Comparison of ENCODE assay signal across 12 cellular contexts in the genomic region with DNA sequence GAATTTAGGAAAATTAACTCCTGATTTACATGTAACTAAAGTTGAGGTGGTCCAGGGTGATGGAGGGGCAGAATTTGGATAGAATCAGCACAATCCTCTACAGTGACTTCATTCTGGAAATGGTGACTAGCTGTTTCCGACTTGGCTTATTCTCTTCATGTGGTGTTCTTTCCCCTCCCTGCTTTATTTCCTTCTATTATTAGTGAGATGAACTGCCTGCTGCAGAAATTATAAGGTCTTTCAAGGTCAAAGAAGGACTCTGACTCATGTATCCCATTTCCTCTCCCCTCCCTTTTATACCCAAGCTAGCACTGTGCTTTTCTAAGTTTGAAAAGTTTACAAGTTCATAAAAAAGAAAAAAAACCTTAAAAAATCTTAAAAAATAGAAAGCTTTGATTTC. TPM values are rescaled to one million over a fixed set of nuclear protein-coding genes. Genes with fewer than 3 reads are reported as not detected.
DNase-seq lines count a peak whose midpoint lies in the region; ATAC-seq and TF ChIP-seq lines count a peak whose summit lies in the region.
"Had no signal": no experiment of that assay in that cellular context is flagged by ENCODE, and none has a peak within 500 bp of the region (broad histone marks: within the 10 kb centered on the region; RNA-seq: fewer than 3 reads in every experiment).

No MANE protein-coding gene starts in this region.

- H3K9me3 ChIP-seq in BLaER1 treated with 17β-estradiol and CSF1 and Interleukin-3, amounts not matched to agents 10 nM and 100 nM (replicated peaks in 1 of 11), result no peaks in the 10 kb centered on the region
- H3K9me3 ChIP-seq in Peyer's patch, result no peaks in the 10 kb centered on the region
- H3K9me3 ChIP-seq in naive thymus-derived CD4-positive, alpha-beta T cell (ENCODE audit: control insufficient read depth in 2 of 3, low read length in 3 of 3), result no peaks in the 10 kb centered on the region

- peaks cover 0 to 9% (median 3%) of the 10 kb centered on the region in 5 donors for H3K36me3 Mint-ChIP-seq in naive thymus-derived CD4-positive, alpha-beta T cell
- peaks cover 0 to 4% (median 1%) of the 10 kb centered on the region in 3 donors for H3K36me3 Mint-ChIP-seq in naive thymus-derived CD8-positive, alpha-beta T cell

- peak; percentile 88 for DNase-seq in fibroblast of pulmonary artery (ENCODE audit: low read depth)
- no peak for DNase-seq in Peyer's patch
- no peak for DNase-seq in naive thymus-derived CD4-positive, alpha-beta T cell
- no peak for DNase-seq in naive thymus-derived CD8-positive, alpha-beta T cell
- no peak for DNase-seq in SIG-M5 treated with dmso at 0.1 percent for 504 hours (lab: John Stamatoyannopoulos, UW; ENCODE audit: unreplicated experiment)
- DNase-seq: activated CD4-positive, alpha-beta T cell treated with anti-CD3 and anti-CD28 coated beads, Interleukin-2, amount 50 U/mL, for 48 hours; NCI-H1092; OCI-M1 had no signal

- peak overlapping the region in 3 of 11 experiments; percentile 33 to 43 (median 35); a peak in 2 of 22 replicates for H3K9ac ChIP-seq in BLaER1 treated with 17β-estradiol and CSF1 and Interleukin-3, amounts not matched to agents 10 nM and 100 nM
- no peak overlapping the region for H3K9ac ChIP-seq in rectal smooth muscle tissue (ENCODE audit: low read length)

- peak overlapping the region in 4 of 11 experiments; percentile 36 to 76 (median 53); a peak in 7 of 22 replicates for H3K27ac ChIP-seq in BLaER1 treated with 17β-estradiol and CSF1 and Interleukin-3, amounts not matched to agents 10 nM and 100 nM
- peak overlapping the region; percentile 58 for H3K27ac ChIP-seq in rectal smooth muscle tissue (ENCODE audit: low read depth, low read length)
- H3K27ac ChIP-seq in Peyer's patch, result peak overlapping the region in 2 of 4 donors; percentile 37 to 65
- H3K27ac ChIP-seq in naive thymus-derived CD4-positive, alpha-beta T cell (ENCODE audit: low read depth, low read length), result no peak overlapping the region

- H3K4me2 ChIP-seq in BLaER1 treated with 17β-estradiol and CSF1 and Interleukin-3, amounts not matched to agents 10 nM and 100 nM, result peak overlapping the region in 7 of 11 experiments; percentile 25 to 88 (median 53); a peak in 13 of 22 replicates

- ATAC-seq in SK-N-SH treated with all-trans-retinoic acid at 6 μM for 48 hours, result peak; percentile 89
- ATAC-seq in naive thymus-derived CD4-positive, alpha-beta T cell, result no peak
- ATAC-seq in naive thymus-derived CD8-positive, alpha-beta T cell, result no peak

- TF ChIP-seq CTCF in fibroblast of pulmonary artery (IDR thresholded peaks at IDR 0.05; ENCODE audit: low read length, missing control alignments), result no peak
- no peak for TF ChIP-seq CTCF in Peyer's patch (IDR thresholded peaks at IDR 0.05)

- no peaks in the 10 kb centered on the region for H3K36me3 ChIP-seq in BLaER1 treated with 17β-estradiol and CSF1 and Interleukin-3, amounts not matched to agents 10 nM and 100 nM
- H3K36me3 ChIP-seq in rectal smooth muscle tissue (ENCODE audit: control insufficient read depth, insufficient read depth, low read length), result no peaks in the 10 kb centered on the region
- H3K36me3 ChIP-seq in Peyer's patch, result no peaks in the 10 kb centered on the region
- no peaks in the 10 kb centered on the region for H3K36me3 ChIP-seq in naive thymus-derived CD4-positive, alpha-beta T cell (ENCODE audit: control insufficient read depth in 2 of 3, insufficient read depth in 3 of 3, low read length in 3 of 3)

- H3K27me3 Mint-ChIP-seq in naive thymus-derived CD4-positive, alpha-beta T cell, result no peaks in the 10 kb centered on the region
- no peaks in the 10 kb centered on the region for H3K27me3 Mint-ChIP-seq in naive thymus-derived CD8-positive, alpha-beta T cell
- H3K27me3 Mint-ChIP-seq: dendritic cell treated with granulocyte-macrophage colony-stimulating factor and Interleukin-4, amounts not matched to agents 40 ng/mL and 50 ng/mL, for 4 days had no signal

- POLR2A ChIA-PET in naive thymus-derived CD4-positive, alpha-beta T cell (lab: Charles Lee), result interaction anchor here (1.1 to 2.3 kb wide), 3 partner anchors 77 to 91 kb away, joined by 4 to 10 read pairs (median 5); partner anchors contain the start of genes ILK, TAF10 and TPP1
- POLR2A ChIA-PET in naive thymus-derived CD8-positive, alpha-beta T cell (lab: Charles Lee), result interaction anchor here (1.9 kb wide), 1 partner anchor 12 kb away, joined by 5 read pairs; the partner anchor contains the start of gene MRPL17

- H3K4me1 ChIP-seq in BLaER1 treated with 17β-estradiol and CSF1 and Interleukin-3, amounts not matched to agents 10 nM and 100 nM, result peaks cover 7 to 46% (median 25%) of the 10 kb centered on the region in 10 experiments; a peak in 19 of 20 replicates
- H3K4me1 ChIP-seq in rectal smooth muscle tissue (ENCODE audit: control insufficient read depth, insufficient read depth, low read length), result peaks cover 4% of the 10 kb centered on the region
- H3K4me1 ChIP-seq in Peyer's patch, result no peaks in the 10 kb centered on the region
- peaks cover 0 to 9% of the 10 kb centered on the region in 2 donors for H3K4me1 ChIP-seq in naive thymus-derived CD4-positive, alpha-beta T cell (ENCODE audit: control insufficient read depth in 2 of 2, insufficient read depth in 2 of 2, low read length in 2 of 2)

- no peaks in the 10 kb centered on the region for H4K20me1 ChIP-seq in BLaER1 treated with 17β-estradiol and CSF1 and Interleukin-3, amounts not matched to agents 10 nM and 100 nM

- TF ChIP-seq POLR2A in Peyer's patch (IDR thresholded peaks at IDR 0.05), result no peak

- H3K4me3 ChIP-seq in BLaER1 treated with 17β-estradiol and CSF1 and Interleukin-3, amounts not matched to agents 10 nM and 100 nM, result no peak overlapping the region
- H3K4me3 ChIP-seq in fibroblast of pulmonary artery (replicated peaks; ENCODE audit: low read depth, low read length), result no peak overlapping the region
- no peak overlapping the region for H3K4me3 ChIP-seq in rectal smooth muscle tissue (ENCODE audit: low read length)
- no peak overlapping the region for H3K4me3 ChIP-seq in Peyer's patch
- no peak overlapping the region for H3K4me3 ChIP-seq in naive thymus-derived CD4-positive, alpha-beta T cell (ENCODE audit: low read length)

- peaks cover 13 to 34% (median 20%) of the 10 kb centered on the region in 7 donors for H3K4me1 Mint-ChIP-seq in naive thymus-derived CD4-positive, alpha-beta T cell
- H3K4me1 Mint-ChIP-seq in naive thymus-derived CD8-positive, alpha-beta T cell, result peaks cover 9 to 28% (median 23%) of the 10 kb centered on the region in 4 donors

- intact Hi-C loops in naive thymus-derived CD4-positive, alpha-beta T cell (cut with micrococcal nuclease), result no loop called here

- H3K4me3 Mint-ChIP-seq in naive thymus-derived CD4-positive, alpha-beta T cell, result no peak overlapping the region
- no peak overlapping the region for H3K4me3 Mint-ChIP-seq in naive thymus-derived CD8-positive, alpha-beta T cell
- H3K4me3 Mint-ChIP-seq: dendritic cell treated with granulocyte-macrophage colony-stimulating factor and Interleukin-4, amounts not matched to agents 40 ng/mL and 50 ng/mL, for 4 days had no signal

- peak overlapping the region in 2 of 9 donors; percentile 21 to 56 for H3K27ac Mint-ChIP-seq in naive thymus-derived CD4-positive, alpha-beta T cell
- peak overlapping the region in 4 of 10 donors; percentile 17 to 58 (median 48) for H3K27ac Mint-ChIP-seq in naive thymus-derived CD8-positive, alpha-beta T cell
- H3K27ac Mint-ChIP-seq: dendritic cell treated with granulocyte-macrophage colony-stimulating factor and Interleukin-4, amounts not matched to agents 40 ng/mL and 50 ng/mL, for 4 days had no signal

- peaks cover 0 to 2% (median 0%) of the 10 kb centered on the region in 11 donors for H3K9me3 Mint-ChIP-seq in naive thymus-derived CD4-positive, alpha-beta T cell
- H3K9me3 Mint-ChIP-seq in naive thymus-derived CD8-positive, alpha-beta T cell, result no peaks in the 10 kb centered on the region
- H3K9me3 Mint-ChIP-seq: dendritic cell treated with granulocyte-macrophage colony-stimulating factor and Interleukin-4, amounts not matched to agents 40 ng/mL and 50 ng/mL, for 4 days had no signal

- no peaks in the 10 kb centered on the region for H3K27me3 ChIP-seq in BLaER1 treated with 17β-estradiol and CSF1 and Interleukin-3, amounts not matched to agents 10 nM and 100 nM
- no peaks in the 10 kb centered on the region for H3K27me3 ChIP-seq in rectal smooth muscle tissue (ENCODE audit: control insufficient read depth, insufficient read depth, low read length)
- no peaks in the 10 kb centered on the region for H3K27me3 ChIP-seq in Peyer's patch
- H3K27me3 ChIP-seq in naive thymus-derived CD4-positive, alpha-beta T cell (ENCODE audit: control insufficient read depth in 2 of 2, insufficient read depth in 2 of 2, low read length in 2 of 2), result no peaks in the 10 kb centered on the region

- CTCF ChIA-PET in naive thymus-derived CD4-positive, alpha-beta T cell (lab: Charles Lee), result interaction anchor here (0.7 to 2.9 kb wide), 7 partner anchors 11 to 164 kb away, joined by 3 to 10 read pairs (median 4); partner anchors contain the start of genes MRPL17 and TPP1

TF ChIP-seq in SK-N-SH treated with all-trans-retinoic acid at 6 μM for 48 hours, 23 proteins besides CTCF, POLR2A, EP300 and RAD21:
- TF ChIP-seq SNAI2 (CRISPR knock-in tag; IDR thresholded peaks at IDR 0.05), result no peak

RNA-seq across cellular contexts. Expression of gene MRPL17, which starts 12.2 kb away (rescaled TPM):
- total RNA-seq in Peyer's patch, result 10 to 100 TPM in 3 of 4 donors, 1 to 10 TPM in 1; 6.1 to 20.8 (median 16.6) TPM
- 10 to 100 TPM in 4 of 5 experiments, 1 to 10 TPM in 1; 10.0 to 70.3 (median 26.4) TPM for total RNA-seq in naive thymus-derived CD4-positive, alpha-beta T cell
- polyA plus RNA-seq in naive thymus-derived CD4-positive, alpha-beta T cell, result 10 to 100 TPM; 21.6 to 33.4 TPM
- total RNA-seq in naive thymus-derived CD8-positive, alpha-beta T cell, result 10 to 100 TPM; 27.5 to 30.1 TPM
- polyA plus RNA-seq in naive thymus-derived CD8-positive, alpha-beta T cell, result 10 to 100 TPM; 16.2 to 23.6 (median 16.5) TPM

RNA-seq across cellular contexts. Expression of gene DCHS1, which starts 39.8 kb away (rescaled TPM):
- 10 to 100 TPM in 2 of 4 donors, 1 to 10 TPM in 2; 2.8 to 12.4 (median 9.7) TPM for total RNA-seq in Peyer's patch
- 10 to 100 TPM in 3 of 5 experiments, 1 to 10 TPM in 1, under 1 TPM in 1; 0.48 to 12.5 (median 10.9) TPM for total RNA-seq in naive thymus-derived CD4-positive, alpha-beta T cell
- 1 to 10 TPM; 2.7 to 4.8 TPM for polyA plus RNA-seq in naive thymus-derived CD4-positive, alpha-beta T cell
- total RNA-seq in naive thymus-derived CD8-positive, alpha-beta T cell, result 10 to 100 TPM; 14.4 to 14.9 TPM
- 1 to 10 TPM; 2.2 to 6.1 (median 2.9) TPM for polyA plus RNA-seq in naive thymus-derived CD8-positive, alpha-beta T cell
